ENCODE assay signal across 9 cellular contexts in the genomic region with DNA sequence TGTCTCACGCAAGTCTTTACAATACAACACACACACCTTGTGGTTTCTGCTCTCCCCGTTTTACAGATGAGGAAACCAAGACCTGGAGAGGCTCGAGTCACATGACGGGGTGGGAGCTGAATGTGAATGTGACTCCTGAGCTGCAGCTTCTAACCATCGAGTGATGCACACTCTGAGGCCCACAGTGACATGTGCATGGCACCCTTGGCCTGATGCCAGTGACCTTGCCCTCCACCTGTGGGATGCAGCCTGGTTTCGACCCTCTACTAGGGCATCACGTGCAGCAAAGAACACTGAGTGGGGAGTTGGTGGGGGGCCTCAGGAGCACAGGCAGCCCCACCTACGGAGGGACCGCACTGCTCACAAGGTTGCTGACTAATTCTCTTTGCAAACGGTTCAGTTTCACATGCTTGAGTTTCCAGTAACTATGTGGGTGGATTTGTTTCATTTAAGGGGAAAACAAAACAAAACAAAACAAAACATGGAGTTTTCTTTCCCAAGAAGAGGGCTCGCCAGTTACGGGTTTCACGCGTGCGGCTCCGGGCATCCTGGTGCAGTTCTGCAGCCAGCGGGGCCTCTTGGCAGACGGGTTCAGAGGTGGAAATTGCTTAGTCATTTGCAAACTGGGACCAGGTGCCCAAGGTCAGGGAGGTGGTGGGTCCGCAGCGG. TPM values are rescaled to one million over a fixed set of nuclear protein-coding genes. Genes with fewer than 3 reads are reported as not detected.
DNase-seq lines count a peak whose midpoint lies in the region; ATAC-seq lines count a peak whose summit lies in the region.
"Had no signal": no experiment of that assay in that cellular context is flagged by ENCODE, and none has a peak within 500 bp of the region (broad histone marks: within the 10 kb centered on the region; RNA-seq: fewer than 3 reads in every experiment).

No MANE protein-coding gene starts in this region.

- H3K36me3 Mint-ChIP-seq in activated T-cell treated with anti-CD3 and anti-CD28 coated beads, Interleukin-2, amount 50 U/mL, for 72 hours (ENCODE audit: insufficient read depth in 2 of 2), result no peaks in the 10 kb centered on the region

- H3K27ac Mint-ChIP-seq in activated T-cell treated with anti-CD3 and anti-CD28 coated beads, Interleukin-2, amount 50 U/mL, for 72 hours, result peak overlapping the region; percentile 93
- peak overlapping the region; percentile 91 to 97 for H3K27ac Mint-ChIP-seq in stimulated activated naive CD8-positive, alpha-beta T cell treated with anti-CD3 and anti-CD28 coated beads, Interleukin-15, amount 100 ng/mL, for 72 hours

- peaks cover 54% of the 10 kb centered on the region for H3K4me1 Mint-ChIP-seq in activated T-cell treated with anti-CD3 and anti-CD28 coated beads, Interleukin-2, amount 50 U/mL, for 72 hours (ENCODE audit: low read depth)
- H3K4me1 Mint-ChIP-seq in stimulated activated naive CD8-positive, alpha-beta T cell treated with anti-CD3 and anti-CD28 coated beads, Interleukin-15, amount 100 ng/mL, for 72 hours, result peaks cover 51% of the 10 kb centered on the region

- H3K27me3 Mint-ChIP-seq in activated T-cell treated with anti-CD3 and anti-CD28 coated beads, Interleukin-2, amount 50 U/mL, for 72 hours (ENCODE audit: low read depth), result no peaks in the 10 kb centered on the region
- H3K27me3 Mint-ChIP-seq in stimulated activated naive CD8-positive, alpha-beta T cell treated with anti-CD3 and anti-CD28 coated beads, Interleukin-15, amount 100 ng/mL, for 72 hours, result peaks cover 16% of the 10 kb centered on the region

- peak; percentile 22 for DNase-seq in DMS53 (lab: John Stamatoyannopoulos, UW)
- DNase-seq in DMS53 treated with DMSO at 0.1 percent for 48 hours (lab: John Stamatoyannopoulos, UW; ENCODE audit: unreplicated experiment), result no peak
- peak; percentile 77 to 86 for DNase-seq in activated T-cell treated with anti-CD3 and anti-CD28 coated beads, Interleukin-2, amount 50 U/mL, for 72 hours
- peak; percentile 48 for DNase-seq in glomerular visceral epithelial cell (ENCODE audit: extremely low spot score)
- DNase-seq in stimulated activated naive CD8-positive, alpha-beta T cell treated with anti-CD3 and anti-CD28 coated beads, Interleukin-15, amount 100 ng/mL, for 72 hours, result peak; percentile 45 to 74
- DNase-seq in NCI-H446 treated with DMSO at 0.1 percent for 48 hours (lab: John Stamatoyannopoulos, UW), result no peak
- no peak for DNase-seq in medulla oblongata (ENCODE audit: extremely low spot score)
- DNase-seq: right lobe of liver had no signal

- H3K4me3 Mint-ChIP-seq in activated T-cell treated with anti-CD3 and anti-CD28 coated beads, Interleukin-2, amount 50 U/mL, for 72 hours, result peak overlapping the region; percentile 78 to 80
- H3K4me3 Mint-ChIP-seq in stimulated activated naive CD8-positive, alpha-beta T cell treated with anti-CD3 and anti-CD28 coated beads, Interleukin-15, amount 100 ng/mL, for 72 hours, result peak overlapping the region; percentile 54 to 82

- H3K9me3 Mint-ChIP-seq in activated T-cell treated with anti-CD3 and anti-CD28 coated beads, Interleukin-2, amount 50 U/mL, for 72 hours, result no peaks in the 10 kb centered on the region
- H3K9me3 Mint-ChIP-seq in stimulated activated naive CD8-positive, alpha-beta T cell treated with anti-CD3 and anti-CD28 coated beads, Interleukin-15, amount 100 ng/mL, for 72 hours, result no peaks in the 10 kb centered on the region

- peak; percentile 85 to 88 for ATAC-seq in activated T-cell treated with anti-CD3 and anti-CD28 coated beads, Interleukin-2, amount 50 U/mL, for 72 hours (replicated peaks in 1 of 2)
- ATAC-seq in stimulated activated naive CD8-positive, alpha-beta T cell treated with anti-CD3 and anti-CD28 coated beads, Interleukin-15, amount 100 ng/mL, for 72 hours, result peak; percentile 81
- no peak for ATAC-seq in GM21515 (IDR thresholded peaks at IDR 0.05; ENCODE audit: unreplicated experiment)

RNA-seq across cellular contexts. Expression of a gene that starts 22.9 kb away (rescaled TPM):
- total RNA-seq in activated T-cell treated with anti-CD3 and anti-CD28 coated beads, Interleukin-2, amount 50 U/mL, for 72 hours, result 10 to 100 TPM; 12.2 to 15.6 TPM

Comparison
In these comparisons a context has a peak if more than half of its experiments do, and no peak if none do; other contexts are left out.
1. DNase-seq: peak in DMS53 (single experiment), activated T-cell treated with anti-CD3 and anti-CD28 coated beads, Interleukin-2, amount 50 U/mL, for 72 hours (2 of 2), glomerular visceral epithelial cell (single experiment) and stimulated activated naive CD8-positive, alpha-beta T cell treated with anti-CD3 and anti-CD28 coated beads, Interleukin-15, amount 100 ng/mL, for 72 hours (2 of 2); none in DMS53 treated with DMSO at 0.1 percent for 48 hours (single experiment), NCI-H446 treated with DMSO at 0.1 percent for 48 hours (single experiment) and medulla oblongata (single experiment).